Comparison of ENCODE assay signal across 19 cellular contexts in the genomic region with DNA sequence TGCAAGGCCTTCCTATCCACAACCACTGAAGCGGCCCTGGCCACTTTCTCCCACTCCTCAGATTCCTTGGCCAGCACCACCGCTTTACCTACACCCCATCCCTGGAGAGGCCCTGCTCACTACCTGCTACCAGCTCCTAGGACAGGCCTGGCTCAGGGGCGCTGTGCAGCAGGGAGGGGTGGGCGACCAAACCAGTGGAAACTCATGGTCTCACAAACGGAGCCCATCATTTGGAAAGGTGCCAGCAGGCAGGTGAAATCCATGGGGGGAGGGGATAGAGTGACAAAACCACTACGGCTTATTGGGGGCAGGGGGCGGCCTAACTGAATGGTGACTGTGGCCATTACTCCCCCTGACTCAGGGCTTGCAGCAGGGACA.
"Had no signal": no experiment of that assay in that cellular context is flagged by ENCODE, and none has a peak within 500 bp of the region (broad histone marks: within the 10 kb centered on the region; RNA-seq: fewer than 3 reads in every experiment).

No MANE protein-coding gene starts in this region.

- H3K4me3 ChIP-seq: hepatocyte, mucosa of descending colon, skin epidermis, tibial artery, vagina had no signal

- H3K27me3 Mint-ChIP-seq: activated naive CD8-positive, alpha-beta T cell treated with anti-CD3 and anti-CD28 coated beads, Interleukin-2, amount 50 U/mL, for 24 hours; naive thymus-derived CD4-positive, alpha-beta T cell had no signal

- H3K4me1 ChIP-seq: vagina had no signal

- H3K4me3 Mint-ChIP-seq: activated naive CD8-positive, alpha-beta T cell treated with anti-CD3 and anti-CD28 coated beads, Interleukin-2, amount 50 U/mL, for 24 hours had no signal

- H3K4me1 Mint-ChIP-seq: activated naive CD8-positive, alpha-beta T cell treated with anti-CD3 and anti-CD28 coated beads, Interleukin-2, amount 50 U/mL, for 24 hours had no signal

- ATAC-seq: activated CD4-positive, CD25-positive, alpha-beta regulatory T cell treated with anti-CD3 and anti-CD28 coated beads, Interleukin-2, amount 50 U/mL, for 24 hours; activated naive CD8-positive, alpha-beta T cell treated with anti-CD3 and anti-CD28 coated beads, Interleukin-2, amount 50 U/mL, for 24 hours; esophagus mucosa; left lobe of liver; mucosa of descending colon; naive thymus-derived CD4-positive, alpha-beta T cell had no signal

- H3K27ac ChIP-seq: hepatocyte, skin epidermis, tibial artery, vagina had no signal

- H3K27ac Mint-ChIP-seq: activated naive CD8-positive, alpha-beta T cell treated with anti-CD3 and anti-CD28 coated beads, Interleukin-2, amount 50 U/mL, for 24 hours had no signal

- DNase-seq: activated CD4-positive, alpha-beta T cell treated with anti-CD3 and anti-CD28 coated beads, Interleukin-2, amount 50 U/mL, for 4 hours; activated gamma-delta T cell treated with Interleukin-2 at 50 U/mL for 16 hours; activated naive CD8-positive, alpha-beta T cell treated with anti-CD3 and anti-CD28 coated beads, Interleukin-2, amount 50 U/mL, for 24 hours; islet precursor cell; mammary epithelial cell; mucosa of descending colon; naive thymus-derived CD4-positive, alpha-beta T cell; stimulated activated CD4-positive, alpha-beta T cell treated with anti-CD3 and anti-CD28 coated beads, Interleukin-15, amount 100 ng/mL, for 24 hours; stimulated activated CD4-positive, alpha-beta T cell treated with anti-CD3 and anti-CD28 coated beads, Interleukin-4, amount 100 ng/mL, for 1 hour; stimulated activated naive CD4-positive, alpha-beta T cell; SW 1271; T-helper 9 cell; tibial artery had no signal

- H3K9me3 ChIP-seq: mucosa of descending colon, tibial artery, vagina had no signal
